ENCODE assay signal across 1 cellular context in genomic region chr10:99560277-99561126, GRCh38.
TF ChIP-seq lines count a peak whose summit lies in the region.

No MANE protein-coding gene starts in this region.

TF ChIP-seq in HepG2, 621 proteins besides CTCF, POLR2A, EP300 and RAD21 (continued from another document):
- TF ChIP-seq ZNF691 (CRISPR knock-in tag; IDR thresholded peaks at IDR 0.05; ENCODE audit: borderline replicate concordance, low read depth) (no peak), ZNF24 (IDR thresholded peaks at IDR 0.05) (no peak)
